ENCODE assay signal across 1 cellular context in the genomic region with DNA sequence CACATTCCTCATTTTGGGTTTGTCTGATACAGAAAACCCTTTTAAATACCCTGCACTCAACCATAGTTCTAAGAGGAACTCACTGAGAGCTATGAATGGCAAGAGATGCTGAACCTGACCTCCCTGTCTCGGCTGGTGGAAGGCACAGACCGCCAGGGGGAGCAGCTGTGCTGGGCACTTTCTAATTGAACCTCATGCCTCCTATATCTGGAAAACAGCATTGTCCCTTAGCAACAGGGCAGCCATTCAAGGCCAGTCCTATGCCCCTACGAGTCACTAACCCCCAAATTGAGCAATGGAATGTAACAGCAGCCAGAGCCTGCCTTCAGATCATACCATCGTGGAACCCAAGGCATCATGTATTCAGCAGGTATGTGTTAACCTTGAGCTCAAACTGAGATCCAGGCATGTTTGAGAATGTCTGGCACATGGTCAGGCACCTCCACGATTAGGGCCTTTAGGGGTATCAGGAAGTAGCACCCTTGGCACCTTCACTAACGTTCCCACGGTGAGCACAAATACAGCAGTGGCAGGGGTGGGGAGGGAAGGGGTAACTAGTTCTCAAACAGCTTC.
TF ChIP-seq lines count a peak whose summit lies in the region.

No MANE protein-coding gene starts in this region.

TF ChIP-seq in endothelial cell of umbilical vein, 7 proteins besides CTCF, POLR2A, EP300 and RAD21:
- TF ChIP-seq GATA2 (IDR thresholded peaks at IDR 0.05; ENCODE audit: insufficient read depth, insufficient read length, low read depth, low read length), result no peak
- TF ChIP-seq EZH2 (IDR thresholded peaks at IDR 0.05; ENCODE audit: borderline replicate concordance, low read depth, low read length, severe bottlenecking), result no peak
- TF ChIP-seq JUN (IDR thresholded peaks at IDR 0.05; ENCODE audit: borderline replicate concordance, insufficient read depth, insufficient read length, low read depth), result no peak
- no peak for TF ChIP-seq FOS (IDR thresholded peaks at IDR 0.05; ENCODE audit: borderline replicate concordance, insufficient read depth, low read length)
- TF ChIP-seq MAX (IDR thresholded peaks at IDR 0.05; ENCODE audit: insufficient read depth, insufficient read length), result no peak
